1 cellular context compared by ENCODE assay signal in genomic region chr12:64745259-64745807, GRCh38.
TF ChIP-seq lines count a peak whose summit lies in the region.

No MANE protein-coding gene starts in this region.

TF ChIP-seq in HepG2, 621 proteins besides CTCF, POLR2A, EP300 and RAD21:
- no peak for TF ChIP-seq ELF3 (CRISPR knock-in tag; IDR thresholded peaks at IDR 0.05)
- TF ChIP-seq PAX8 (CRISPR knock-in tag; IDR thresholded peaks at IDR 0.05; ENCODE audit: borderline replicate concordance): no peak
- peak; percentile 88 for TF ChIP-seq ZNF460 (CRISPR knock-in tag; IDR thresholded peaks at IDR 0.05; ENCODE audit: borderline replicate concordance)
- TF ChIP-seq KDM1A (CRISPR knock-in tag; IDR thresholded peaks at IDR 0.05): peak; percentile 60; the same call in 1 of the 2 replicates
- TF ChIP-seq ZKSCAN8 (CRISPR knock-in tag; IDR thresholded peaks at IDR 0.05; ENCODE audit: borderline replicate concordance): no peak
- no peak for TF ChIP-seq SCMH1 (CRISPR knock-in tag; IDR thresholded peaks at IDR 0.05; ENCODE audit: borderline replicate concordance)
- TF ChIP-seq ZNF362 (CRISPR knock-in tag; IDR thresholded peaks at IDR 0.05; ENCODE audit: borderline replicate concordance): peak; percentile 44; the same call in 1 of the 2 replicates
- peak; percentile 37; the same call in 1 of the 2 replicates for TF ChIP-seq CHD4 (IDR thresholded peaks at IDR 0.05; ENCODE audit: borderline replicate concordance, low read length)
- no peak for TF ChIP-seq FOXJ3 (CRISPR knock-in tag; IDR thresholded peaks at IDR 0.05; ENCODE audit: borderline replicate concordance)
- no peak for TF ChIP-seq ZNF687 (CRISPR knock-in tag; IDR thresholded peaks at IDR 0.05)
- TF ChIP-seq, protein P1, sequence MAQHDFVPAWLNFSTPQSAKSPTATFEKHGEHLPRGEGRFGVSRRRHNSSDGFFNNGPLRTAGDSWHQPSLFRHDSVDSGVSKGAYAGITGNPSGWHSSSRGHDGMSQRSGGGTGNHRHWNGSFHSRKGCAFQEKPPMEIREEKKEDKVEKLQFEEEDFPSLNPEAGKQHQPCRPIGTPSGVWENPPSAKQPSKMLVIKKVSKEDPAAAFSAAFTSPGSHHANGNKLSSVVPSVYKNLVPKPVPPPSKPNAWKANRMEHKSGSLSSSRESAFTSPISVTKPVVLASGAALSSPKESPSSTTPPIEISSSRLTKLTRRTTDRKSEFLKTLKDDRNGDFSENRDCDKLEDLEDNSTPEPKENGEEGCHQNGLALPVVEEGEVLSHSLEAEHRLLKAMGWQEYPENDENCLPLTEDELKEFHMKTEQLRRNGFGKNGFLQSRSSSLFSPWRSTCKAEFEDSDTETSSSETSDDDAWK (CRISPR knock-in tag; IDR thresholded peaks at IDR 0.05): no peak
- peak; percentile 34; the same call in 1 of the 2 replicates for TF ChIP-seq FOSL2 (CRISPR knock-in tag; IDR thresholded peaks at IDR 0.05)
- TF ChIP-seq NCOR1 (IDR thresholded peaks at IDR 0.05; ENCODE audit: borderline replicate concordance, low read length): no peak
- no peak for TF ChIP-seq KLF9 (CRISPR knock-in tag; IDR thresholded peaks at IDR 0.05; ENCODE audit: low read depth)
- no peak for TF ChIP-seq MEIS1 (CRISPR knock-in tag; IDR thresholded peaks at IDR 0.05; ENCODE audit: borderline replicate concordance)
- TF ChIP-seq ZNF382 (CRISPR knock-in tag; IDR thresholded peaks at IDR 0.05; ENCODE audit: borderline replicate concordance): no peak
- peak; percentile 95 for TF ChIP-seq ZFP91 (CRISPR knock-in tag; IDR thresholded peaks at IDR 0.05; ENCODE audit: borderline replicate concordance)
- TF ChIP-seq MATR3 (CRISPR knock-in tag; IDR thresholded peaks at IDR 0.05): no peak
- TF ChIP-seq, protein P2, sequence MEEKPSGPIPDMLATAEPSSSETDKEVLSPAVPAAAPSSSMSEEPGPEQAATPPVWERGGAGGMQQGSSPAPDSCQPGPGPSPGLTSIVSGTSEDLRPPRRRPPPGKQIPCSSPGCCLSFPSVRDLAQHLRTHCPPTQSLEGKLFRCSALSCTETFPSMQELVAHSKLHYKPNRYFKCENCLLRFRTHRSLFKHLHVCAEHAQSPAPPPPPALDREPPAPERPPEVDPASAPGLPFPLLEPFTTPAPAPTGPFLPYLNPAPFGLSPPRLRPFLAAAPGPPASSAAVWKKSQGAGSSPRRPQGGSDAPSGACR (CRISPR knock-in tag; IDR thresholded peaks at IDR 0.05): no peak
- TF ChIP-seq MBNL3 (CRISPR knock-in tag; conservative IDR thresholded peaks at IDR 0.05): no peak
- peak; percentile 52; the same call in 1 of the 2 replicates for TF ChIP-seq ZMYM3 (CRISPR knock-in tag; IDR thresholded peaks at IDR 0.05)
- TF ChIP-seq, protein P3, sequence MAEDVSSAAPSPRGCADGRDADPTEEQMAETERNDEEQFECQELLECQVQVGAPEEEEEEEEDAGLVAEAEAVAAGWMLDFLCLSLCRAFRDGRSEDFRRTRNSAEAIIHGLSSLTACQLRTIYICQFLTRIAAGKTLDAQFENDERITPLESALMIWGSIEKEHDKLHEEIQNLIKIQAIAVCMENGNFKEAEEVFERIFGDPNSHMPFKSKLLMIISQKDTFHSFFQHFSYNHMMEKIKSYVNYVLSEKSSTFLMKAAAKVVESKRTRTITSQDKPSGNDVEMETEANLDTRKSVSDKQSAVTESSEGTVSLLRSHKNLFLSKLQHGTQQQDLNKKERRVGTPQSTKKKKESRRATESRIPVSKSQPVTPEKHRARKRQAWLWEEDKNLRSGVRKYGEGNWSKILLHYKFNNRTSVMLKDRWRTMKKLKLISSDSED (CRISPR knock-in tag; IDR thresholded peaks at IDR 0.05): no peak
- no peak for TF ChIP-seq ZNF746 (CRISPR knock-in tag; IDR thresholded peaks at IDR 0.05)
- TF ChIP-seq TEAD3 (CRISPR knock-in tag; optimal IDR thresholded peaks at IDR 0.05; ENCODE audit: borderline replicate concordance): peak; percentile 71
- TF ChIP-seq NR2F2 (IDR thresholded peaks at IDR 0.05; ENCODE audit: borderline replicate concordance, low read depth): no peak
- TF ChIP-seq KDM3A (CRISPR knock-in tag; IDR thresholded peaks at IDR 0.05; ENCODE audit: low read depth): no peak
- TF ChIP-seq ZNF770 (CRISPR knock-in tag; IDR thresholded peaks at IDR 0.05): 0 out of 2 replicates have a peak, but pooled peaks have one; percentile 32
- TF ChIP-seq ZSCAN12 (CRISPR knock-in tag; IDR thresholded peaks at IDR 0.05): no peak
- TF ChIP-seq SMC3 (IDR thresholded peaks at IDR 0.05; ENCODE audit: low read length): no peak
- no peak for TF ChIP-seq JUNB (CRISPR knock-in tag; IDR thresholded peaks at IDR 0.05; ENCODE audit: borderline replicate concordance)
- TF ChIP-seq MZF1 (CRISPR knock-in tag; IDR thresholded peaks at IDR 0.05; ENCODE audit: borderline replicate concordance): no peak
- no peak for TF ChIP-seq THYN1 (CRISPR knock-in tag; IDR thresholded peaks at IDR 0.05; ENCODE audit: borderline replicate concordance, low read depth)
- no peak for TF ChIP-seq ZNF547 (CRISPR knock-in tag; IDR thresholded peaks at IDR 0.05)
- TF ChIP-seq BCLAF1 (IDR thresholded peaks at IDR 0.05): no peak
